Comparison of ENCODE assay signal across 18 cellular contexts in the genomic region with DNA sequence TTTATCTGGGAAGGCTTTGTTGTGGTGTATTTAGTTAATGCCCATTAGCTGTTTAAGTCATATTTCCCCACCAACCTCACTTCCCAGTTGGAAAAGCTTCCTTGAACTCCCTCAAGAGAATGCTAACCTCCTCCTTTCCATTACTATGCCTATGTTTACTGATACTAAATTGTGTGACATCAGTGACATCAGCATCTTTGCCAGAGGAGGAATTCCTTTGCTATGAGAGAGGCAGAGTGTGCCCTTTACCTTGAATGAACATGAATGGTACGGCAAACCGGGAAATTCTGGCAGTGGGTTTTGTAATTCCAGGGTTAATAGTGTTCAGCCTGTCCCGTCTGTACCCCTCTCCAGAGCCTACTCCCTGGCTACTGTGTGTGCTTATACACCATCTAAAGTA. TPM values are rescaled to one million over a fixed set of nuclear protein-coding genes. Genes with fewer than 3 reads are reported as not detected.
DNase-seq lines count a peak whose midpoint lies in the region; ATAC-seq, FAIRE-seq and TF ChIP-seq lines count a peak whose summit lies in the region.
"Had no signal": no experiment of that assay in that cellular context is flagged by ENCODE, and none has a peak within 500 bp of the region (broad histone marks: within the 10 kb centered on the region; RNA-seq: fewer than 3 reads in every experiment).

No MANE protein-coding gene starts in this region.

- H3K27ac Mint-ChIP-seq in glutamatergic neuron (ENCODE audit: unreplicated experiment): peak overlapping the region; percentile 92
- H3K27ac Mint-ChIP-seq: HFFc6 had no signal

- peak overlapping the region; percentile 41 for H3K4me3 Mint-ChIP-seq in glutamatergic neuron (ENCODE audit: unreplicated experiment)
- H3K4me3 Mint-ChIP-seq: HFFc6, IgD-negative memory B cell had no signal

- H3K4me3 ChIP-seq in BLaER1 (no peak overlapping the region), PC-9 (no peak overlapping the region)
- H3K4me3 ChIP-seq: BLaER1 treated with 17β-estradiol and CSF1 and Interleukin-3, amounts not matched to agents 10 nM and 100 nM; SK-N-MC had no signal

- POLR2A ChIA-PET in PC-9 (lab: Charles Lee; ENCODE audit: unreplicated experiment): no interaction called here

- H3K36me3 Mint-ChIP-seq in glutamatergic neuron (ENCODE audit: unreplicated experiment): no peaks in the 10 kb centered on the region

- no peak for TF ChIP-seq POLR2A in GM12891 (IDR thresholded peaks at IDR 0.05; ENCODE audit: low read depth, low read length)

- peaks cover 4% of the 10 kb centered on the region for H3K27me3 Mint-ChIP-seq in glutamatergic neuron (ENCODE audit: unreplicated experiment)
- H3K27me3 Mint-ChIP-seq: IgD-negative memory B cell had no signal

- no TSS peak for BruUV-seq in PC-9 (replicated peaks; lab: Mats Ljungman, UMichigan)

- H3K4me2 ChIP-seq in BLaER1 (0 out of 2 replicates have a peak overlapping the region, but pooled peaks have one; percentile 80), PC-9 (peak overlapping the region; percentile 42)

- H3K9me3 ChIP-seq in BLaER1 (peaks cover 8% of the 10 kb centered on the region; the same call in 1 of the 2 replicates), PC-9 (ENCODE audit: insufficient read depth, low read depth) (no peaks in the 10 kb centered on the region)

- peaks cover 24% of the 10 kb centered on the region for H3K4me1 Mint-ChIP-seq in glutamatergic neuron (ENCODE audit: low read depth, unreplicated experiment)

- 0 out of 2 replicates have a peak overlapping the region, but pooled peaks have one; percentile 3 for H2AFZ ChIP-seq in PC-9

- ATAC-seq in HG03135 (IDR thresholded peaks at IDR 0.05; ENCODE audit: unreplicated experiment): no peak
- ATAC-seq: Right ventricle myocardium inferior had no signal

- intact Hi-C loops in PC-9 (cut with micrococcal nuclease; ENCODE audit: unreplicated experiment): no loop called here

- CTCF ChIA-PET in PC-9 (lab: Charles Lee): no interaction called here

- H4K20me1 ChIP-seq in BLaER1: no peaks in the 10 kb centered on the region
- no peaks in the 10 kb centered on the region for H4K20me1 ChIP-seq in PC-9 (ENCODE audit: insufficient read depth)
- H4K20me1 ChIP-seq: BLaER1 treated with 17β-estradiol and CSF1 and Interleukin-3, amounts not matched to agents 10 nM and 100 nM had no signal

- H3K4me1 ChIP-seq in BLaER1 (peaks cover 34% of the 10 kb centered on the region), PC-9 (replicated peaks; ENCODE audit: insufficient read depth) (peaks cover 29% of the 10 kb centered on the region)

- FAIRE-seq in GM12891 (lab: Jason Lieb, UNC): peak; percentile 60
- FAIRE-seq: H54 had no signal

- H3K9ac ChIP-seq in BLaER1: no peak overlapping the region
- H3K9ac ChIP-seq: BLaER1 treated with 17β-estradiol and CSF1 and Interleukin-3, amounts not matched to agents 10 nM and 100 nM had no signal

- DNase-seq in GM12891 (ENCODE audit: insufficient read length, low spot score): no peak
- DNase-seq in PC-9: peak; percentile 5 to 87
- DNase-seq in glutamatergic neuron: no peak
- no peak for DNase-seq in activated CD4-positive, alpha-beta T cell treated with anti-CD3 and anti-CD28 coated beads, Interleukin-2, amount 50 U/mL, for 48 hours
- DNase-seq in activated gamma-delta T cell (lab: John Stamatoyannopoulos, UW): no peak
- DNase-seq in SKM-1 treated with dmso at 0.1 percent for 144 hours (lab: John Stamatoyannopoulos, UW; ENCODE audit: unreplicated experiment): no peak
- DNase-seq: COR-L47, HFFc6, MV-4-11, NCI-H187 treated with DMSO at 0.1 percent for 48 hours, NCI-H446 had no signal

- no peak for TF ChIP-seq CTCF in PC-9 (conservative IDR thresholded peaks at IDR 0.05)
- no peak for TF ChIP-seq CTCF in glutamatergic neuron (IDR thresholded peaks at IDR 0.05; ENCODE audit: partially characterized antibody, unreplicated experiment)

- no peaks in the 10 kb centered on the region for H3K9me2 ChIP-seq in PC-9 (ENCODE audit: insufficient read depth)

- no peaks in the 10 kb centered on the region for H3K79me2 ChIP-seq in PC-9 (ENCODE audit: low read depth)

- peaks cover 7% of the 10 kb centered on the region for H3K9me3 Mint-ChIP-seq in glutamatergic neuron (ENCODE audit: unreplicated experiment)

- no peaks in the 10 kb centered on the region for H3K27me3 ChIP-seq in BLaER1
- H3K27me3 ChIP-seq in PC-9 (ENCODE audit: insufficient read depth, low read depth): no peaks in the 10 kb centered on the region
- H3K27me3 ChIP-seq: BLaER1 treated with 17β-estradiol and CSF1 and Interleukin-3, amounts not matched to agents 10 nM and 100 nM had no signal

- 0 out of 2 replicates have a peak overlapping the region, but pooled peaks have one; percentile 71 for H3K27ac ChIP-seq in BLaER1
- peak overlapping the region; percentile 66 for H3K27ac ChIP-seq in PC-9
- H3K27ac ChIP-seq: SK-N-MC had no signal

- H3F3A ChIP-seq in PC-9 (ENCODE audit: insufficient read depth, low read depth): peaks cover 15% of the 10 kb centered on the region; the same call in 1 of the 2 replicates

- no peaks in the 10 kb centered on the region for H3K36me3 ChIP-seq in BLaER1
- H3K36me3 ChIP-seq in PC-9 (ENCODE audit: low read depth): no peaks in the 10 kb centered on the region
- H3K36me3 ChIP-seq: BLaER1 treated with 17β-estradiol and CSF1 and Interleukin-3, amounts not matched to agents 10 nM and 100 nM had no signal

TF ChIP-seq in GM12891, 5 proteins besides CTCF, POLR2A, EP300 and RAD21:
- TF ChIP-seq POLR2AphosphoS5 (IDR thresholded peaks at IDR 0.05; ENCODE audit: low read depth, low read length) (no peak), PAX5 (IDR thresholded peaks at IDR 0.05; ENCODE audit: insufficient read depth, low read length, severe bottlenecking) (no peak), SPI1 (IDR thresholded peaks at IDR 0.05; ENCODE audit: low read depth, low read length) (no peak), POU2F2 (IDR thresholded peaks at IDR 0.05; ENCODE audit: low read depth, low read length) (no peak), TAF1 (IDR thresholded peaks at IDR 0.05; ENCODE audit: low read depth, low read length) (no peak)

RNA-seq across cellular contexts. Expression of a gene that starts 22.1 kb away (rescaled TPM):
- polyA plus RNA-seq in GM12891 (2012; ENCODE audit: low read depth, missing spikeins): 24.1 TPM
- total RNA-seq in PC-9 (2021) (34.3 and 42.1 TPM in 2 replicates), glutamatergic neuron (ENCODE audit: unreplicated experiment) (30.7 TPM)

Comparison
In these comparisons a context has a peak if more than half of its experiments do, and no peak if none do; other contexts are left out.
1. DNase-seq: peak in PC-9 (2 of 2); none in GM12891 (single experiment), glutamatergic neuron (single experiment), activated CD4-positive, alpha-beta T cell treated with anti-CD3 and anti-CD28 coated beads, Interleukin-2, amount 50 U/mL, for 48 hours (0 of 2), activated gamma-delta T cell (single experiment) and SKM-1 treated with dmso at 0.1 percent for 144 hours (single experiment).